In the genomic region with DNA sequence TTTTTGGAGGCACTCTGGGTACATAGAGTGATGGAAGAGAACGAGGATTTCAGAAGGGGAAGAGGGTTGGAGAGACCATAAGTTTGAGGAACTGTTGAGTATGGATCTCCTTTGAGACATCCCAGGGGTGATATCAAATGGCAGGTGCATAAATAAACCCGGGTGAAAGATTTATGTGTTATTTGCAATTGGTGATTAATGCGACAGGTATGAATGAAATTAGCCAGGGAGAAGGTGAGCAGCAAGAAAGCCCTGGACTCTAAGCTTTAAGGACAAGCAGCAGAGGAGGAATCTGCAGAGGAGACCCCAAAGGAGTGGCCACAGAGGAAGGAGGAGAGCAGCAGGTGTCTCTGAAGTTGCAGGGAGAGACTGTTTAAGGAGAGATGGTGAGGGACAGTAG, we compare ENCODE assay signal across 31 cellular contexts. TPM values are rescaled to one million over a fixed set of nuclear protein-coding genes. Genes with fewer than 3 reads are reported as not detected.
"Had no signal": no experiment of that assay in that cellular context is flagged by ENCODE, and none has a peak within 500 bp of the region (broad histone marks: within the 10 kb centered on the region; RNA-seq: fewer than 3 reads in every experiment).

No MANE protein-coding gene starts in this region.

- H3K27ac ChIP-seq: WERI-Rb-1 had no signal

- DNase-seq: activated CD4-positive, alpha-beta memory T cell treated with anti-CD3 and anti-CD28 coated beads, Interleukin-2, amount 10 ng/mL, durations not matched to agents 7 days and 5 days; activated CD4-positive, alpha-beta T cell treated with anti-CD3 and anti-CD28 coated beads for 1 hour; activated CD4-positive, alpha-beta T cell treated with anti-CD3 and anti-CD28 coated beads for 48 hours; activated CD4-positive, CD25-positive, alpha-beta regulatory T cell; activated CD8-positive, alpha-beta memory T cell treated with anti-CD3 and anti-CD28 coated beads for 24 hours; activated CD8-positive, alpha-beta memory T cell treated with anti-CD3 and anti-CD28 coated beads, Interleukin-2, amount 10 ng/mL, durations not matched to agents 7 days and 5 days; activated CD8-positive, alpha-beta memory T cell treated with anti-CD3 and anti-CD28 coated beads, Interleukin-2, amount 50 U/mL, for 48 hours; activated effector memory CD4-positive, alpha-beta T cell treated with Interleukin-2 at 50 U/mL for 16 hours; activated naive CD4-positive, alpha-beta T cell treated with anti-CD3 and anti-CD28 coated beads, Interleukin-2, amount 10 ng/mL, durations not matched to agents 7 days and 5 days; activated naive CD8-positive, alpha-beta T cell treated with anti-CD3 and anti-CD28 coated beads, Interleukin-2, amount 50 U/mL, for 24 hours; activated T-cell treated with anti-CD3 and anti-CD28 coated beads, Interleukin-2, amount 50 U/mL, for 48 hours; anterior cingulate cortex; central memory CD4-positive, alpha-beta T cell; Karpas-422; MG63; NCI-H1048; NCI-H1105 treated with DMSO at 0.1 percent for 48 hours; NCI-H1436; NCI-H1694 treated with DMSO at 0.1 percent for 48 hours; NCI-H2029; NCI-H345; NCI-H526; NCI-H748 treated with DMSO at 0.1 percent for 48 hours; NK-92 treated with Interleukin-12 subunit alpha and Interleukin-12 subunit beta, amount 100 ng/mL, for 24 hours; SW 1271; T-helper 1 cell; T1000; WERI-Rb-1 had no signal

- H3K36me3 ChIP-seq: MG63, WERI-Rb-1 had no signal

- ATAC-seq: activated CD8-positive, alpha-beta memory T cell treated with anti-CD3 and anti-CD28 coated beads, Interleukin-2, amount 10 ng/mL, durations not matched to agents 7 days and 5 days; activated naive CD8-positive, alpha-beta T cell treated with anti-CD3 and anti-CD28 coated beads, Interleukin-2, amount 50 U/mL, for 24 hours had no signal

- H3K4me3 ChIP-seq: MG63 had no signal

RNA-seq across cellular contexts. Expression of gene REN, which starts 8.8 kb away (rescaled TPM):
- total RNA-seq: activated CD4-positive, alpha-beta memory T cell treated with anti-CD3 and anti-CD28 coated beads, Interleukin-2, amount 10 ng/mL, durations not matched to agents 7 days and 5 days; activated CD8-positive, alpha-beta memory T cell treated with anti-CD3 and anti-CD28 coated beads, Interleukin-2, amount 10 ng/mL, durations not matched to agents 7 days and 5 days; cerebellum; NCI-H460; T-helper 2 cell treated with Interferon-gamma antibody and Interleukin-4, amounts not matched to agents 100 ng/mL and 5 ng/mL, for 36 hours had no signal

RNA-seq across cellular contexts. Expression of gene KISS1, which starts 21.3 kb away (rescaled TPM):
- total RNA-seq: activated CD4-positive, alpha-beta memory T cell treated with anti-CD3 and anti-CD28 coated beads, Interleukin-2, amount 10 ng/mL, durations not matched to agents 7 days and 5 days; activated CD8-positive, alpha-beta memory T cell treated with anti-CD3 and anti-CD28 coated beads, Interleukin-2, amount 10 ng/mL, durations not matched to agents 7 days and 5 days; cerebellum; NCI-H460; T-helper 2 cell treated with Interferon-gamma antibody and Interleukin-4, amounts not matched to agents 100 ng/mL and 5 ng/mL, for 36 hours had no signal

RNA-seq across cellular contexts. Expression of gene ETNK2, which starts 23.1 kb away (rescaled TPM):
- total RNA-seq: activated CD8-positive, alpha-beta memory T cell treated with anti-CD3 and anti-CD28 coated beads, Interleukin-2, amount 10 ng/mL, durations not matched to agents 7 days and 5 days had no signal

RNA-seq across cellular contexts. Expression of gene GOLT1A, which starts 38.8 kb away (rescaled TPM):
- total RNA-seq: activated CD4-positive, alpha-beta memory T cell treated with anti-CD3 and anti-CD28 coated beads, Interleukin-2, amount 10 ng/mL, durations not matched to agents 7 days and 5 days; activated CD8-positive, alpha-beta memory T cell treated with anti-CD3 and anti-CD28 coated beads, Interleukin-2, amount 10 ng/mL, durations not matched to agents 7 days and 5 days; NCI-H460; T-helper 2 cell treated with Interferon-gamma antibody and Interleukin-4, amounts not matched to agents 100 ng/mL and 5 ng/mL, for 36 hours had no signal
